In genomic region chrX:27555514-27555913, GRCh38 we compare ENCODE assay signal across 11 cellular contexts. TPM values are rescaled to one million over a fixed set of nuclear protein-coding genes. Genes with fewer than 3 reads are reported as not detected.
DNase-seq lines count a peak whose midpoint lies in the region; ATAC-seq, FAIRE-seq and TF ChIP-seq lines count a peak whose summit lies in the region.
"Had no signal": no experiment of that assay in that cellular context is flagged by ENCODE, and none has a peak within 500 bp of the region (broad histone marks: within the 10 kb centered on the region; RNA-seq: fewer than 3 reads in every experiment).

No MANE protein-coding gene starts in this region.

- H3K27ac ChIP-seq in small intestine (ENCODE audit: low read depth in 1 of 2, low read length in 1 of 2): no peak overlapping the region
- H3K27ac ChIP-seq: BLaER1, HL-60 had no signal

- WGBS in small intestine, 3 donors: 15 to 49% (median 49%) methylated on average over 3 of the region's 3 CpGs

- ATAC-seq in HG02973 (IDR thresholded peaks at IDR 0.05; ENCODE audit: unreplicated experiment): no peak

- no peaks in the 10 kb centered on the region for H3K27me3 ChIP-seq in small intestine (ENCODE audit: control insufficient read depth in 2 of 2, insufficient read depth in 2 of 2, low read length in 2 of 2)

- H3K4me1 ChIP-seq in small intestine (ENCODE audit: control insufficient read depth in 2 of 2, insufficient read depth in 1 of 2, low read depth in 1 of 2, low read length in 1 of 2): no peaks in the 10 kb centered on the region
- H3K4me1 ChIP-seq: BLaER1 had no signal

- no peaks in the 10 kb centered on the region for H3K9me3 ChIP-seq in small intestine (ENCODE audit: control insufficient read depth, low read depth)
- H3K9me3 ChIP-seq: BLaER1 had no signal

- H3K4me3 ChIP-seq in epithelial cell of esophagus (ENCODE audit: low read length) (no peak overlapping the region), small intestine (ENCODE audit: low read depth in 1 of 2, low read length in 2 of 2) (no peak overlapping the region)
- H3K4me3 ChIP-seq: BLaER1 had no signal

- peak; percentile 0 to 52 for DNase-seq in NCI-H524 (lab: John Stamatoyannopoulos, UW)
- DNase-seq in NCI-H524 treated with DMSO at 0.1 percent for 48 hours (lab: John Stamatoyannopoulos, UW): no peak
- DNase-seq in NCI-H69 (lab: John Stamatoyannopoulos, UW): peak; percentile 60
- peak; percentile 48 for DNase-seq in epithelial cell of esophagus (ENCODE audit: low read depth)
- peak; percentile 8 for DNase-seq in small intestine
- DNase-seq in COLO668 (lab: John Stamatoyannopoulos, UW; ENCODE audit: unreplicated experiment): no peak
- no peak for DNase-seq in stimulated activated CD4-positive, alpha-beta T cell treated with anti-CD3 and anti-CD28 coated beads, Interleukin-4, amount 100 ng/mL, for 24 hours
- DNase-seq: kidney glomerular epithelial cell had no signal

- H3K36me3 ChIP-seq in small intestine (ENCODE audit: control insufficient read depth in 2 of 2, insufficient read depth in 2 of 2, low read length in 2 of 2): no peaks in the 10 kb centered on the region
- H3K36me3 ChIP-seq: BLaER1 had no signal

- peak; percentile 61 for TF ChIP-seq CTCF in epithelial cell of esophagus (IDR thresholded peaks at IDR 0.05; ENCODE audit: insufficient read depth, low read depth, low read length, missing control alignments)

- FAIRE-seq in small intestine (lab: Jason Lieb, UNC): no peak

RNA-seq across cellular contexts. Expression of gene DCAF8L2, which starts 34.6 kb away (rescaled TPM):
- polyA plus RNA-seq in small intestine: not detected

Comparison
In these comparisons a context has a peak if more than half of its experiments do, and no peak if none do; other contexts are left out.
1. DNase-seq: peak in NCI-H524 (2 of 2), NCI-H69 (single experiment), epithelial cell of esophagus (single experiment) and small intestine (single experiment); none in NCI-H524 treated with DMSO at 0.1 percent for 48 hours (single experiment), COLO668 (single experiment) and stimulated activated CD4-positive, alpha-beta T cell treated with anti-CD3 and anti-CD28 coated beads, Interleukin-4, amount 100 ng/mL, for 24 hours (single experiment).